In genomic region chr6:44225579-44226325, GRCh38 we compare ENCODE assay signal across 8 cellular contexts. TPM values are rescaled to one million over a fixed set of nuclear protein-coding genes. Genes with fewer than 3 reads are reported as not detected.
DNase-seq lines count a peak whose midpoint lies in the region; ATAC-seq and TF ChIP-seq lines count a peak whose summit lies in the region.

No MANE protein-coding gene starts in this region.

- H3K18ac ChIP-seq in neuronal stem cell (ENCODE audit: low read length): peak overlapping the region; percentile 58

- H3K9ac ChIP-seq in Karpas-422 (ENCODE audit: low read length) (peak overlapping the region; percentile 48), neuronal stem cell (ENCODE audit: low read depth, low read length, poor library complexity) (peak overlapping the region; percentile 46)

- H2BK5ac ChIP-seq in neuronal stem cell (ENCODE audit: low read length): peak overlapping the region; percentile 43

- no CpG with 5 or more reads among the region's 8 CpGs for WGBS in neuronal stem cell (ENCODE audit: extremely low coverage in 2 of 2, insufficient read length in 2 of 2, insufficient replicate concordance in 1 of 2), 2 donors

- peaks cover 9% of the 10 kb centered on the region for H3K27me3 Mint-ChIP-seq in brain
- H3K27me3 Mint-ChIP-seq in immature natural killer cell (ENCODE audit: low read depth in 3 of 3): peaks cover 6 to 9% (median 7%) of the 10 kb centered on the region in 3 donors

- H2BK15ac ChIP-seq in neuronal stem cell (ENCODE audit: low read length): no peak overlapping the region

- H4K20me1 ChIP-seq in DOHH2 (ENCODE audit: control insufficient read depth, insufficient read depth, low read depth, low read length) (peaks cover 12% of the 10 kb centered on the region; the same call in 1 of the 2 replicates), Karpas-422 (ENCODE audit: insufficient read depth, low read depth, low read length) (no peaks in the 10 kb centered on the region)

- H3K36me3 ChIP-seq in DOHH2 (ENCODE audit: control insufficient read depth, low read length) (peaks cover 57% of the 10 kb centered on the region), Karpas-422 (ENCODE audit: insufficient read depth, low read length) (no peaks in the 10 kb centered on the region; the same call in 1 of the 2 replicates), neuronal stem cell (replicated peaks in 1 of 2; ENCODE audit: control insufficient read depth in 2 of 2, insufficient read depth in 2 of 2, low read length in 2 of 2) (peaks cover 1 to 28% of the 10 kb centered on the region in 2 donors)

- H3K27ac Mint-ChIP-seq in brain (peak overlapping the region in 3 of 5 experiments; percentile 8 to 84 (median 79)), immature natural killer cell (no peak overlapping the region)

- no peak overlapping the region for H4K91ac ChIP-seq in neuronal stem cell (ENCODE audit: low read depth, low read length, poor library complexity)

- H3K79me1 ChIP-seq in neuronal stem cell (ENCODE audit: low read depth, low read length): peaks cover 13% of the 10 kb centered on the region

- peaks cover 4% of the 10 kb centered on the region for H3F3A ChIP-seq in DOHH2 (ENCODE audit: control insufficient read depth, insufficient read depth)

- H3K23ac ChIP-seq in neuronal stem cell (ENCODE audit: low read depth, low read length, poor library complexity): no peak overlapping the region

- peak overlapping the region; percentile 20 for H2AK5ac ChIP-seq in neuronal stem cell (ENCODE audit: low read depth, low read length)

- H3K14ac ChIP-seq in neuronal stem cell (ENCODE audit: low read length): no peak overlapping the region

- H3K9me2 ChIP-seq in DOHH2 (replicated peaks; ENCODE audit: control insufficient read depth, low read length) (no peaks in the 10 kb centered on the region), Karpas-422 (replicated peaks; ENCODE audit: insufficient read depth, low read length) (no peaks in the 10 kb centered on the region)

- peaks cover 0 to 2% (median 0%) of the 10 kb centered on the region in 5 experiments for H3K9me3 Mint-ChIP-seq in brain
- no peaks in the 10 kb centered on the region for H3K9me3 Mint-ChIP-seq in immature natural killer cell

- peak overlapping the region; percentile 32 to 82 (median 68) for H3K4me3 Mint-ChIP-seq in brain
- peak overlapping the region in 1 of 5 donors; percentile 49 for H3K4me3 Mint-ChIP-seq in immature natural killer cell

- H3K9me3 ChIP-seq in DOHH2 (ENCODE audit: control insufficient read depth, insufficient read depth, low read length): no peaks in the 10 kb centered on the region
- no peaks in the 10 kb centered on the region for H3K9me3 ChIP-seq in Karpas-422 (ENCODE audit: low read length)
- no peaks in the 10 kb centered on the region for H3K9me3 ChIP-seq in neuronal stem cell (replicated peaks in 1 of 2; ENCODE audit: control insufficient read depth in 2 of 2, insufficient read depth in 1 of 2, low read depth in 1 of 2, low read length in 2 of 2)

- H2AFZ ChIP-seq in Karpas-422 (ENCODE audit: low read length) (no peak overlapping the region), neuronal stem cell (ENCODE audit: low read length) (no peak overlapping the region)

- H3K27me3 ChIP-seq in DOHH2 (ENCODE audit: control insufficient read depth, low read length) (no peaks in the 10 kb centered on the region), Karpas-422 (ENCODE audit: low read length) (no peaks in the 10 kb centered on the region), neuronal stem cell (ENCODE audit: control insufficient read depth in 3 of 3, insufficient read depth in 3 of 3, low read depth in 1 of 3, low read length in 3 of 3) (peaks cover 0 to 2% (median 0%) of the 10 kb centered on the region in 3 experiments)

- TF ChIP-seq CTCF in DOHH2 (IDR thresholded peaks at IDR 0.05; ENCODE audit: low read depth, low read length, poor library complexity, severe bottlenecking) (no peak), brain (conservative IDR thresholded peaks at IDR 0.05) (no peak)

- H4K8ac ChIP-seq in neuronal stem cell (ENCODE audit: low read depth, low read length): no peak overlapping the region

- H3K4me2 ChIP-seq in DOHH2 (ENCODE audit: low read length): peak overlapping the region; percentile 96
- peak overlapping the region; percentile 92 for H3K4me2 ChIP-seq in Karpas-422 (ENCODE audit: low read depth, low read length, poor library complexity, severe bottlenecking)
- no peak overlapping the region for H3K4me2 ChIP-seq in neuronal stem cell (ENCODE audit: insufficient read depth, low read length, poor library complexity, severe bottlenecking)

- H3K4me1 Mint-ChIP-seq in brain (peaks cover 75% of the 10 kb centered on the region), immature natural killer cell (peaks cover 17 to 19% of the 10 kb centered on the region in 2 donors)

- H3K4me1 ChIP-seq in DOHH2 (ENCODE audit: control insufficient read depth, low read length) (peaks cover 48% of the 10 kb centered on the region), Karpas-422 (ENCODE audit: low read length) (peaks cover 42% of the 10 kb centered on the region), neuronal stem cell (ENCODE audit: control insufficient read depth in 2 of 2, insufficient read depth in 1 of 2, low read depth in 1 of 2, low read length in 2 of 2) (peaks cover 43 to 47% of the 10 kb centered on the region in 2 donors)

- no peak for DNase-seq in Karpas-422
- DNase-seq in neuronal stem cell (ENCODE audit: low spot score): no peak
- no peak for DNase-seq in cerebellar nuclear complex (lab: John Stamatoyannopoulos, UW)
- no peak for DNase-seq in immature natural killer cell
- DNase-seq in DMS153 treated with DMSO at 0.1 percent for 48 hours (lab: John Stamatoyannopoulos, UW; ENCODE audit: unreplicated experiment): no peak

- no peak overlapping the region for H2BK12ac ChIP-seq in neuronal stem cell (ENCODE audit: low read length)

- peak overlapping the region; percentile 3; the same call in 1 of the 2 replicates for H3K27ac ChIP-seq in DOHH2 (ENCODE audit: low read depth, low read length)
- peak overlapping the region; percentile 52 for H3K27ac ChIP-seq in Karpas-422 (ENCODE audit: low read length)
- no peak overlapping the region for H3K27ac ChIP-seq in neuronal stem cell (replicated peaks; ENCODE audit: low read length)

- no peak for ATAC-seq in HG02938 (IDR thresholded peaks at IDR 0.05; ENCODE audit: unreplicated experiment)

- peaks cover 1% of the 10 kb centered on the region for H3K36me3 Mint-ChIP-seq in brain
- H3K36me3 Mint-ChIP-seq in immature natural killer cell: no peaks in the 10 kb centered on the region

- H3K4ac ChIP-seq in neuronal stem cell (ENCODE audit: low read length): no peak overlapping the region

- no peak overlapping the region for H2BK120ac ChIP-seq in neuronal stem cell (ENCODE audit: low read depth, low read length)

- peaks cover 49% of the 10 kb centered on the region for H3K79me2 ChIP-seq in DOHH2 (ENCODE audit: control insufficient read depth, low read length)
- peaks cover 39% of the 10 kb centered on the region for H3K79me2 ChIP-seq in Karpas-422 (ENCODE audit: low read length)

- H3K4me3 ChIP-seq in DOHH2 (ENCODE audit: low read length) (peak overlapping the region; percentile 87), Karpas-422 (ENCODE audit: low read length) (peak overlapping the region; percentile 74; the same call in 1 of the 2 replicates), neuronal stem cell (ENCODE audit: low read length in 2 of 2) (no peak overlapping the region)

RNA-seq across cellular contexts. Expression of gene SLC29A1, which starts 2.4 kb away (rescaled TPM):
- total RNA-seq in Karpas-422 (2014; rRNA removed; shearing (Covaris generic); ENCODE audit: low replicate concordance): 26.9 and 29.3 TPM in 2 replicates
- polyA plus RNA-seq in brain (ENCODE audit: insufficient read depth, low read depth, low replicate concordance) (35.6 TPM), immature natural killer cell (1 to 10 TPM; 1.5 to 3.0 (median 1.8) TPM)
- 101 TPM for polyA plus RNA-seq in neuronal stem cell (2013, experiment 1 of 2)
- polyA plus RNA-seq in neuronal stem cell (2013, experiment 2 of 2): 102 TPM

RNA-seq across cellular contexts. Expression of gene MYMX, which starts 9.0 kb away (rescaled TPM):
- total RNA-seq in Karpas-422 (2014; rRNA removed; shearing (Covaris generic); ENCODE audit: low replicate concordance): not detected in 2 replicates
- polyA plus RNA-seq in brain (ENCODE audit: insufficient read depth, low read depth, low replicate concordance) (not detected), immature natural killer cell (not detected)
- 2.1 TPM for polyA plus RNA-seq in neuronal stem cell (2013, experiment 1 of 2)
- polyA plus RNA-seq in neuronal stem cell (2013, experiment 2 of 2): 2.3 TPM

RNA-seq across cellular contexts. Expression of gene HSP90AB1, which starts 21.1 kb away (rescaled TPM):
- total RNA-seq in Karpas-422 (2014; rRNA removed; shearing (Covaris generic); ENCODE audit: low replicate concordance): 474 and 539 TPM in 2 replicates
- polyA plus RNA-seq in brain (ENCODE audit: insufficient read depth, low read depth, low replicate concordance): 1,424 TPM
- 1,143 TPM for polyA plus RNA-seq in neuronal stem cell (2013, experiment 1 of 2)
- polyA plus RNA-seq in neuronal stem cell (2013, experiment 2 of 2): 1,131 TPM
- polyA plus RNA-seq in immature natural killer cell: 100 to 1,000 TPM; 185 to 309 (median 280) TPM

RNA-seq across cellular contexts. Expression of gene SLC35B2, which starts 31.6 kb away (rescaled TPM):
- total RNA-seq in Karpas-422 (2014; rRNA removed; shearing (Covaris generic); ENCODE audit: low replicate concordance): 30.0 and 49.9 TPM in 2 replicates
- 68.7 TPM for polyA plus RNA-seq in brain (ENCODE audit: insufficient read depth, low read depth, low replicate concordance)
- 42.4 TPM for polyA plus RNA-seq in neuronal stem cell (2013, experiment 1 of 2)
- 41.6 TPM for polyA plus RNA-seq in neuronal stem cell (2013, experiment 2 of 2)
- 100 to 1,000 TPM in 1 of 3 donors, 10 to 100 TPM in 2; 64.1 to 119 (median 69.1) TPM for polyA plus RNA-seq in immature natural killer cell

RNA-seq across cellular contexts. Expression of gene NFKBIE, which starts 39.6 kb away (rescaled TPM):
- total RNA-seq in Karpas-422 (2014; rRNA removed; shearing (Covaris generic); ENCODE audit: low replicate concordance): 22.2 and 26.1 TPM in 2 replicates
- polyA plus RNA-seq in brain (ENCODE audit: insufficient read depth, low read depth, low replicate concordance) (10.8 TPM), immature natural killer cell (1 to 10 TPM; 3.8 to 8.4 (median 8.3) TPM)
- 9.5 TPM for polyA plus RNA-seq in neuronal stem cell (2013, experiment 1 of 2)
- 9.0 TPM for polyA plus RNA-seq in neuronal stem cell (2013, experiment 2 of 2)

Comparison
In these comparisons a context has a peak if more than half of its experiments do, and no peak if none do; other contexts are left out.
1. H3K4me3 ChIP-seq: peak in DOHH2 (single experiment) and Karpas-422 (single experiment); none in neuronal stem cell (0 of 2).
2. H3K27ac Mint-ChIP-seq: peak in brain (3 of 5); none in immature natural killer cell (0 of 6).